ENCODE assay signal across 9 cellular contexts in genomic region chr10:8050561-8051108, GRCh38. TPM values are rescaled to one million over a fixed set of nuclear protein-coding genes. Genes with fewer than 3 reads are reported as not detected.
DNase-seq lines count a peak whose midpoint lies in the region; ATAC-seq and TF ChIP-seq lines count a peak whose summit lies in the region.
"Had no signal": no experiment of that assay in that cellular context is flagged by ENCODE, and none has a peak within 500 bp of the region (broad histone marks: within the 10 kb centered on the region; RNA-seq: fewer than 3 reads in every experiment).

No MANE protein-coding gene starts in this region.

- H3K9me3 Mint-ChIP-seq in activated naive CD8-positive, alpha-beta T cell treated with anti-CD3 and anti-CD28 coated beads for 36 hours = no peaks in the 10 kb centered on the region

- H3K27ac Mint-ChIP-seq in activated naive CD8-positive, alpha-beta T cell treated with anti-CD3 and anti-CD28 coated beads for 36 hours = no peak overlapping the region

- peak; percentile 61 for DNase-seq in activated T-cell treated with anti-CD3 and anti-CD28 coated beads, Interleukin-2, amount 50 U/mL, for 1 hour
- DNase-seq in activated T-cell treated with anti-CD3 and anti-CD28 coated beads for 4 hours (no peak), left colon (peak in 1 of 2 donors; percentile 46), thoracic aorta (ENCODE audit: low spot score) (no peak), anterior cingulate cortex (lab: John Stamatoyannopoulos, UW) (no peak), inferior parietal cortex (ENCODE audit: extremely low spot score) (no peak)
- DNase-seq in activated naive CD8-positive, alpha-beta T cell treated with anti-CD3 and anti-CD28 coated beads for 36 hours = peak; percentile 45

- H3K27ac ChIP-seq in thoracic aorta = no peak overlapping the region
- H3K27ac ChIP-seq: VCaP had no signal

- no peak for TF ChIP-seq CTCF in thoracic aorta (IDR thresholded peaks at IDR 0.05)

- H3K4me1 ChIP-seq in thoracic aorta (ENCODE audit: control insufficient read depth in 1 of 2, low read depth in 2 of 2) = peaks cover 33 to 57% of the 10 kb centered on the region in 2 donors

- peaks cover 20% of the 10 kb centered on the region for H3K27me3 ChIP-seq in thoracic aorta (replicated peaks; ENCODE audit: insufficient read depth)

- intact Hi-C loops in left colon (cut with DNase I, micrococcal nuclease) = no loop called here

- H3K9me3 ChIP-seq in thoracic aorta = no peaks in the 10 kb centered on the region

- H3K4me1 Mint-ChIP-seq in activated naive CD8-positive, alpha-beta T cell treated with anti-CD3 and anti-CD28 coated beads for 36 hours = peaks cover 40% of the 10 kb centered on the region

- ATAC-seq in left colon (peak; percentile 26), thoracic aorta (ENCODE audit: insufficient number of reproducible peaks, low FRiP score, low read depth) (no peak), HG03432 (IDR thresholded peaks at IDR 0.05; ENCODE audit: unreplicated experiment) (no peak)

- H3K4me3 Mint-ChIP-seq in activated naive CD8-positive, alpha-beta T cell treated with anti-CD3 and anti-CD28 coated beads for 36 hours = peak overlapping the region; percentile 76

- H3K36me3 ChIP-seq in thoracic aorta = no peaks in the 10 kb centered on the region

- peak overlapping the region; percentile 64 for H3K4me3 ChIP-seq in thoracic aorta

- peaks cover 65% of the 10 kb centered on the region for H3K27me3 Mint-ChIP-seq in activated naive CD8-positive, alpha-beta T cell treated with anti-CD3 and anti-CD28 coated beads for 36 hours

- H3K36me3 Mint-ChIP-seq in activated naive CD8-positive, alpha-beta T cell treated with anti-CD3 and anti-CD28 coated beads for 36 hours = no peaks in the 10 kb centered on the region

RNA-seq across cellular contexts. Expression of gene GATA3, which starts 3.9 kb away (rescaled TPM):
- total RNA-seq in activated naive CD8-positive, alpha-beta T cell treated with anti-CD3 and anti-CD28 coated beads for 36 hours = 1 to 10 TPM; 8.4 to 8.8 TPM
- total RNA-seq in left colon (under 1 TPM; 0.27 to 0.78 TPM), thoracic aorta (not detected)

Comparison
In these comparisons a context has a peak if more than half of its experiments do, and no peak if none do; other contexts are left out.
1. DNase-seq: peak in activated T-cell treated with anti-CD3 and anti-CD28 coated beads, Interleukin-2, amount 50 U/mL, for 1 hour (single experiment) and activated naive CD8-positive, alpha-beta T cell treated with anti-CD3 and anti-CD28 coated beads for 36 hours (single experiment); none in activated T-cell treated with anti-CD3 and anti-CD28 coated beads for 4 hours (single experiment), thoracic aorta (single experiment), anterior cingulate cortex (0 of 58) and inferior parietal cortex (single experiment).
2. RNA of gene GATA3, which starts 3.9 kb away (total RNA-seq): 8.4 to 8.8 TPM in activated naive CD8-positive, alpha-beta T cell treated with anti-CD3 and anti-CD28 coated beads for 36 hours; 0.27 to 0.78 TPM in left colon and not detected in thoracic aorta; every median in the first group is over 4 times any median in the second.